In the genomic region with DNA sequence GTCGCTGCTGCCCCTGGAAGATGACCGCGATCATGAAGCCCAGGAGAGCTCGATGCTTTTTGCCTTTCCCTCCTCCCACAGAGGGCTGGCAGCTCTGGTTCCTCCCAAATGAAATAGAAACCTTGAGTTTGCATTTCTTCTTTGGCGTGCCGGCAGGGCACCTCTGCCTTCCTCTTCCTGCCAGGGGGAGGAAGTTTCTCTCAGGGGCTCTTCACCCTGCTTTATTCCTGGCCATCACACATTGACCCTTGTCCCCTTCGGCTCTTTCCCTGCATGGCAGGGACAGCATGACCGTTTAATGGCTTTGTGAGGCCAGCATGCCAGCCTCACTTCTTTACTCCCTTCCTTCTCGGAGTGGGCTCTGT, we compare ENCODE assay signal across 1 cellular context.
TF ChIP-seq lines count a peak whose summit lies in the region.

No MANE protein-coding gene starts in this region.

TF ChIP-seq in H1, 55 proteins besides CTCF, POLR2A, EP300 and RAD21 (continued from another document):
- TF ChIP-seq, protein P1, sequence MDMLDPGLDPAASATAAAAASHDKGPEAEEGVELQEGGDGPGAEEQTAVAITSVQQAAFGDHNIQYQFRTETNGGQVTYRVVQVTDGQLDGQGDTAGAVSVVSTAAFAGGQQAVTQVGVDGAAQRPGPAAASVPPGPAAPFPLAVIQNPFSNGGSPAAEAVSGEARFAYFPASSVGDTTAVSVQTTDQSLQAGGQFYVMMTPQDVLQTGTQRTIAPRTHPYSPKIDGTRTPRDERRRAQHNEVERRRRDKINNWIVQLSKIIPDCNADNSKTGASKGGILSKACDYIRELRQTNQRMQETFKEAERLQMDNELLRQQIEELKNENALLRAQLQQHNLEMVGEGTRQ (IDR thresholded peaks at IDR 0.05; ENCODE audit: low read length), result no peak
- TF ChIP-seq HDAC6 (IDR thresholded peaks at IDR 0.05; ENCODE audit: low read depth, low read length) (no peak), TCF12 (IDR thresholded peaks at IDR 0.05; ENCODE audit: low read depth, low read length) (no peak), BCL11A (IDR thresholded peaks at IDR 0.05; ENCODE audit: low read depth in 2 of 2, low read length in 2 of 2) (no peak), GABPA (IDR thresholded peaks at IDR 0.05; ENCODE audit: borderline replicate concordance, insufficient read depth, low read length) (no peak), BRCA1 (IDR thresholded peaks at IDR 0.05; ENCODE audit: low read depth, low read length) (no peak), ASH2L (IDR thresholded peaks at IDR 0.05; ENCODE audit: low read length) (no peak), NRF1 (IDR thresholded peaks at IDR 0.05; ENCODE audit: low read depth, low read length) (no peak), CHD7 (IDR thresholded peaks at IDR 0.05; ENCODE audit: insufficient replicate concordance, low read length) (no peak), SP1 (IDR thresholded peaks at IDR 0.05; ENCODE audit: low read depth, low read length) (no peak)
